In genomic region chr2:219530048-219530963, GRCh38 we compare ENCODE assay signal across 8 cellular contexts. TPM values are rescaled to one million over a fixed set of nuclear protein-coding genes. Genes with fewer than 3 reads are reported as not detected.
DNase-seq lines count a peak whose midpoint lies in the region; ATAC-seq and TF ChIP-seq lines count a peak whose summit lies in the region.

No MANE protein-coding gene starts in this region.

- H3K27ac ChIP-seq in HCT116 (ENCODE audit: low read depth, low read length) (no peak overlapping the region), parathyroid adenoma (no peak overlapping the region), transverse colon (no peak overlapping the region)

- H3K79me2 ChIP-seq in HCT116 (ENCODE audit: insufficient read depth, low read length) (no peaks in the 10 kb centered on the region), parathyroid adenoma (no peaks in the 10 kb centered on the region)

- no peak overlapping the region for H3K4me3 ChIP-seq in HCT116 (replicated peaks in 1 of 2; ENCODE audit: low read depth in 1 of 2, low read length in 2 of 2)
- H3K4me3 ChIP-seq in MG63, result no peak overlapping the region
- no peak overlapping the region for H3K4me3 ChIP-seq in parathyroid adenoma (ENCODE audit: low read depth, low read length)
- H3K4me3 ChIP-seq in transverse colon, result no peak overlapping the region

- ATAC-seq in HCT116, result peak; percentile 95

- RAD21 ChIA-PET in HCT116 (lab: Charles Lee; ENCODE audit: low non-redundant PET in 1 of 2, low total read pairs in 2 of 2, uncharacterized antibody in 2 of 2, unreplicated experiment in 2 of 2), result interaction anchor here (0.6 to 2.9 kb wide), 22 partner anchors 10 to 253 kb away, joined by 3 to 20 read pairs (median 4); partner anchors contain the start of genes DNPEP (in 1 of the 2) and GMPPA (in 1 of the 2)

- peak; percentile 58 for DNase-seq in GM04504 (ENCODE audit: low read depth)
- DNase-seq in HCT116 (ENCODE audit: low read depth, low spot score), result peak; percentile 71
- DNase-seq in MG63, result peak; percentile 77
- peak; percentile 82 for DNase-seq in SK-MEL-5 (ENCODE audit: low read depth, low spot score)
- DNase-seq in activated naive CD4-positive, alpha-beta T cell (lab: John Stamatoyannopoulos, UW), result peak; percentile 61 to 82 (median 78)
- DNase-seq in germinal center (ENCODE audit: low spot score), result peak; percentile 86
- peak; percentile 84 for DNase-seq in transverse colon

- H3K9ac ChIP-seq in HCT116 (ENCODE audit: low read length) (peak overlapping the region; percentile 47; the same call in 1 of the 2 replicates), parathyroid adenoma (no peak overlapping the region)

- H3K27me3 ChIP-seq in HCT116 (ENCODE audit: insufficient read depth, low read length) (no peaks in the 10 kb centered on the region), MG63 (peaks cover 12% of the 10 kb centered on the region), parathyroid adenoma (ENCODE audit: control insufficient read depth, insufficient read depth, low read length) (peaks cover 9% of the 10 kb centered on the region), transverse colon (peaks cover 63% of the 10 kb centered on the region)

- H3K9me2 ChIP-seq in HCT116 (ENCODE audit: insufficient read depth), result no peaks in the 10 kb centered on the region

- no peak overlapping the region for H2AFZ ChIP-seq in HCT116 (ENCODE audit: low read depth, low read length, poor library complexity, severe bottlenecking)
- H2AFZ ChIP-seq in parathyroid adenoma, result peak overlapping the region; percentile 17

- no peak for TF ChIP-seq POLR2A in HCT116 (IDR thresholded peaks at IDR 0.05; ENCODE audit: borderline replicate concordance, extremely low read depth, insufficient read depth, insufficient read length)
- TF ChIP-seq POLR2A in transverse colon (IDR thresholded peaks at IDR 0.05), result no peak

- BruUV-seq in HCT116 (replicated peaks; lab: Mats Ljungman, UMichigan), result no TSS peak

- 16% methylated on average over 21 of the region's 21 CpGs; no CpG with 5 or more reads in 1 of the 2 donors for WGBS in transverse colon (ENCODE audit: low coverage in 1 of 2), 2 donors

- H3K36me3 ChIP-seq in HCT116 (ENCODE audit: control insufficient read depth in 1 of 2, insufficient read depth in 2 of 2, low read length in 2 of 2) (no peaks in the 10 kb centered on the region), MG63 (no peaks in the 10 kb centered on the region), parathyroid adenoma (ENCODE audit: control insufficient read depth, insufficient read depth, low read length) (no peaks in the 10 kb centered on the region), transverse colon (no peaks in the 10 kb centered on the region)

- H4K20me1 ChIP-seq in HCT116 (ENCODE audit: insufficient read depth), result no peaks in the 10 kb centered on the region

- in situ Hi-C loops in SK-MEL-5 (cut with HindIII; ENCODE audit: low pct_unique_long_range_greater_than_20kb, low sequenced_read_pairs) (no loop called here), transverse colon (cut with MboI; ENCODE audit: low pct_ligation_motif_present in 1 of 4, low pct_unique_long_range_greater_than_20kb in 1 of 4, low sequenced_read_pairs in 3 of 4) (loop anchor here in 2 of 4 donors (10.0 kb wide), 2 partner anchors 104 to 114 kb away; no protein-coding TSS in a partner anchor)

- intact Hi-C loops in HCT116 (cut with micrococcal nuclease), result loop anchor here (1.0 to 10.0 kb wide), 5 partner anchors 35 to 356 kb away; partner anchors contain the start of genes CNPPD1, RETREG2 and SLC23A3
- intact Hi-C loops in transverse colon (cut with DNase I; ENCODE audit: low total_unique reads), result loop anchor here (2.0 to 5.0 kb wide), 2 partner anchors 53 to 130 kb away; no protein-coding TSS in a partner anchor

- POLR2A ChIA-PET in HCT116 (lab: Charles Lee), result interaction anchor here (0.7 to 2.0 kb wide), 5 partner anchors 9 to 141 kb away, joined by 3 to 9 read pairs (median 4); partner anchors contain the start of gene GMPPA

- peaks cover 13 to 38% of the 10 kb centered on the region in 2 experiments; a peak in 3 of 4 replicates for H3K4me1 ChIP-seq in HCT116 (ENCODE audit: control insufficient read depth in 1 of 2, insufficient read depth in 2 of 2, low read length in 2 of 2)
- peaks cover 15% of the 10 kb centered on the region for H3K4me1 ChIP-seq in parathyroid adenoma
- H3K4me1 ChIP-seq in transverse colon, result peaks cover 0 to 5% (median 0%) of the 10 kb centered on the region in 4 donors

- peak in 2 of 3 experiments; percentile 95 to 97; a peak in 4 of 6 replicates for TF ChIP-seq CTCF in HCT116 (IDR thresholded peaks at IDR 0.05 in 2 of 3, conservative IDR thresholded peaks at IDR 0.05 in 1 of 3; ENCODE audit: borderline replicate concordance in 1 of 3, insufficient read depth in 1 of 3, low read depth in 2 of 3, low read length in 2 of 3)
- peak; percentile 98 for TF ChIP-seq CTCF in parathyroid adenoma (IDR thresholded peaks at IDR 0.05)
- peak; percentile 95 to 98 (median 97) for TF ChIP-seq CTCF in transverse colon (IDR thresholded peaks at IDR 0.05)

- H3K9me3 ChIP-seq in HCT116 (ENCODE audit: control insufficient read depth in 1 of 2, insufficient read depth in 1 of 2, low read depth in 1 of 2, low read length in 2 of 2), result no peaks in the 10 kb centered on the region
- no peaks in the 10 kb centered on the region for H3K9me3 ChIP-seq in MG63
- H3K9me3 ChIP-seq in parathyroid adenoma (ENCODE audit: control insufficient read depth, low read length), result no peaks in the 10 kb centered on the region
- H3K9me3 ChIP-seq in transverse colon, result no peaks in the 10 kb centered on the region

- TF ChIP-seq RAD21 in HCT116 (IDR thresholded peaks at IDR 0.05; ENCODE audit: low read depth), result no peak

- no peak for TF ChIP-seq EP300 in transverse colon (IDR thresholded peaks at IDR 0.05; ENCODE audit: low read depth)

- peak overlapping the region; percentile 71 for H3K4me2 ChIP-seq in HCT116 (ENCODE audit: low read length)
- H3K4me2 ChIP-seq in parathyroid adenoma (ENCODE audit: low read length), result no peak overlapping the region

- CTCF ChIA-PET in HCT116 (lab: Charles Lee), result interaction anchor here (0.6 to 7.7 kb wide), 36 partner anchors 9 to 678 kb away, joined by 3 to 109 read pairs (median 5); partner anchors contain the start of genes CHPF, DNPEP, GMPPA and TMEM198

TF ChIP-seq in HCT116, 20 proteins besides CTCF, POLR2A, EP300 and RAD21:
- TF ChIP-seq ATF3 (IDR thresholded peaks at IDR 0.05) (no peak), YY1 (IDR thresholded peaks at IDR 0.05; ENCODE audit: extremely low read depth, insufficient replicate concordance, low read depth, low read length) (no peak), POLR2AphosphoS5 (IDR thresholded peaks at IDR 0.05; ENCODE audit: low read depth, low read length) (0 out of 2 replicates have a peak, but pooled peaks have one; percentile 15)

RNA-seq across cellular contexts. Expression of gene CHPF, which starts 13.3 kb away (rescaled TPM):
- total RNA-seq in HCT116 (2021; ENCODE audit: unreplicated experiment), result 228 TPM
- 315 and 347 TPM in 2 replicates for polyA plus RNA-seq in HCT116 (2012)
- 26.6 and 40.4 TPM in 2 replicates for total RNA-seq in MG63 (2014; rRNA removed; shearing (Covaris generic); ENCODE audit: low replicate concordance)
- total RNA-seq in SK-MEL-5 (2014; rRNA removed; shearing (Covaris generic)), result 93.9 and 111 TPM in 2 replicates
- 319 and 330 TPM in 2 replicates for polyA plus RNA-seq in SK-MEL-5 (2015; cell fraction: cytosol; rRNA removed)
- 28.6 and 45.7 TPM in 2 replicates for polyA plus RNA-seq in SK-MEL-5 (2015; cell fraction: nucleus; rRNA removed)
- total RNA-seq in transverse colon, result 10 to 100 TPM; 21.1 to 58.2 (median 52.1) TPM

RNA-seq across cellular contexts. Expression of gene TMEM198, which starts 13.5 kb away (rescaled TPM):
- total RNA-seq in HCT116 (2021; ENCODE audit: unreplicated experiment) (2.1 TPM), transverse colon (1 to 10 TPM in 3 of 4 donors, not detected in 1; 1.1 to 4.4 (median 1.2) TPM)
- polyA plus RNA-seq in HCT116 (2012), result 1.9 and 2.0 TPM in 2 replicates
- total RNA-seq in MG63 (2014; rRNA removed; shearing (Covaris generic); ENCODE audit: low replicate concordance), result 5.1 and 5.9 TPM in 2 replicates
- 2.1 TPM in 2 replicates for total RNA-seq in SK-MEL-5 (2014; rRNA removed; shearing (Covaris generic))
- 3.1 and 4.7 TPM in 2 replicates for polyA plus RNA-seq in SK-MEL-5 (2015; cell fraction: cytosol; rRNA removed)
- 9.8 and 10.0 TPM in 2 replicates for polyA plus RNA-seq in SK-MEL-5 (2015; cell fraction: nucleus; rRNA removed)

RNA-seq across cellular contexts. Expression of gene ASIC4, which starts 16.0 kb away (rescaled TPM):
- 2.1 TPM for total RNA-seq in HCT116 (2021; ENCODE audit: unreplicated experiment)
- 1.3 and 1.9 TPM in 2 replicates for polyA plus RNA-seq in HCT116 (2012)
- total RNA-seq in MG63 (2014; rRNA removed; shearing (Covaris generic); ENCODE audit: low replicate concordance), result not detected in 2 replicates
- not detected in 2 replicates for total RNA-seq in SK-MEL-5 (2014; rRNA removed; shearing (Covaris generic))
- polyA plus RNA-seq in SK-MEL-5 (2015; cell fraction: cytosol; rRNA removed), result not detected in 2 replicates
- 0.95 and 6.4 TPM in 2 replicates for polyA plus RNA-seq in SK-MEL-5 (2015; cell fraction: nucleus; rRNA removed)
- total RNA-seq in transverse colon, result not detected

RNA-seq across cellular contexts. Expression of gene GMPPA, which starts 31.6 kb away (rescaled TPM):
- total RNA-seq in HCT116 (2021; ENCODE audit: unreplicated experiment) (71.8 TPM), transverse colon (10 to 100 TPM; 25.1 to 41.1 (median 36.4) TPM)
- 78.5 and 89.8 TPM in 2 replicates for polyA plus RNA-seq in HCT116 (2012)
- total RNA-seq in MG63 (2014; rRNA removed; shearing (Covaris generic); ENCODE audit: low replicate concordance), result 61.4 and 89.6 TPM in 2 replicates
- total RNA-seq in SK-MEL-5 (2014; rRNA removed; shearing (Covaris generic)), result 60.6 and 64.8 TPM in 2 replicates
- 39.8 and 49.3 TPM in 2 replicates for polyA plus RNA-seq in SK-MEL-5 (2015; cell fraction: cytosol; rRNA removed)
- 163 and 220 TPM in 2 replicates for polyA plus RNA-seq in SK-MEL-5 (2015; cell fraction: nucleus; rRNA removed)

RNA-seq across cellular contexts. Expression of gene OBSL1, which starts 41.0 kb away (rescaled TPM):
- 45.2 TPM for total RNA-seq in HCT116 (2021; ENCODE audit: unreplicated experiment)
- 41.4 and 56.1 TPM in 2 replicates for polyA plus RNA-seq in HCT116 (2012)
- total RNA-seq in MG63 (2014; rRNA removed; shearing (Covaris generic); ENCODE audit: low replicate concordance), result 37.6 and 49.9 TPM in 2 replicates
- total RNA-seq in SK-MEL-5 (2014; rRNA removed; shearing (Covaris generic)), result 30.7 and 34.7 TPM in 2 replicates
- polyA plus RNA-seq in SK-MEL-5 (2015; cell fraction: cytosol; rRNA removed), result 39.8 and 46.7 TPM in 2 replicates
- 142 and 151 TPM in 2 replicates for polyA plus RNA-seq in SK-MEL-5 (2015; cell fraction: nucleus; rRNA removed)
- total RNA-seq in transverse colon, result 10 to 100 TPM; 18.1 to 57.2 (median 19.0) TPM
